Comparison of ENCODE assay signal across 8 cellular contexts in the genomic region with DNA sequence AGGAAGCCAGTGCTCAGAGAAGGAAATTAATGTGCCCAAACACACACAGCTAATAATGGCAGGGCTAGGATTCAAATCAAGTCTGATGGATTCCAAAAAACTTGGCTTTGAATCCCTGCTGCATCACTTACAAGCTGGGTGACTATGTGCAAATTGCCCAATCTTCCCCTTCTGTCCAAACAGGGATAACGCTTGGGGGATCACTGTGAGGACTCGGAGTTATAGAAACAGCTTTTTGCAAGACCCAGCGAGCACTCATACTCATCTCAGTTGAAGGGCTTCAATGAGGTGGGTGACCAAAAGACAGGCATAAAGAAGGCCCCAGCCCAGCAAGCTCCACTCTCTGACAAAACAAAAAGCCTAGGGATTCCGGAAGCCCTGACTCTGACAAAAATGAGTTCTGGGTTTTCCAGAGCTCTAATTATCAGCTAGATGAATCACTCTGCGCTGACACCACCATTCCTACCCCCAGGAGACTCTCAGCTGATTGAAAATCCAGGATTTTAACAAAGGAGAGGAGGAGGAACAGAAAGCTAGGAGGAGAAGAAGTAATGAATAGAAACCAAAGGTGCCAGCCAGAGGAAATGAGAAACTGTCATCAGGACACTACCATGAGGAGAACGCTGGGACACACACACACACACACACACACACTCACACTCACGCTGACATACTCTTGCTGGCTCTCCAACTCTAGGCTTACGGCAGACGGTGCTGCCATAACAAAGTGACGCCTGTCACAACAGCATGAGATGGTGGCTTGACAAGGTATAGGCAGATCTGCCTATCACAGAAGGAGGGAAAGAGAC. TPM values are rescaled to one million over a fixed set of nuclear protein-coding genes. Genes with fewer than 3 reads are reported as not detected.
DNase-seq lines count a peak whose midpoint lies in the region; ATAC-seq, FAIRE-seq and TF ChIP-seq lines count a peak whose summit lies in the region.

No MANE protein-coding gene starts in this region.

- H3K79me2 ChIP-seq in fibroblast of lung (ENCODE audit: control insufficient read depth, insufficient read depth, low read length) = peaks cover 28% of the 10 kb centered on the region

- peak overlapping the region; percentile 70 for H3K9ac ChIP-seq in fibroblast of lung (ENCODE audit: insufficient read depth, low read length)

- no peak for TF ChIP-seq CTCF in fibroblast of lung (conservative IDR thresholded peaks at IDR 0.05 in 1 of 2, IDR thresholded peaks at IDR 0.05 in 1 of 2; ENCODE audit: low read depth in 1 of 2, low read length in 2 of 2)
- TF ChIP-seq CTCF in pancreas (IDR thresholded peaks at IDR 0.05) = no peak

- H3K27me3 ChIP-seq in fibroblast of lung (ENCODE audit: control insufficient read depth, insufficient read depth, low read length) (no peaks in the 10 kb centered on the region), pancreas (no peaks in the 10 kb centered on the region)

- H3K27ac ChIP-seq in fibroblast of lung (ENCODE audit: insufficient read depth, low read length) = peak overlapping the region; percentile 99
- H3K27ac ChIP-seq in pancreas = peak overlapping the region; percentile 93 to 99 (median 97)

- ATAC-seq in pancreas (no peak), GM19351 (IDR thresholded peaks at IDR 0.05; ENCODE audit: unreplicated experiment) (no peak)

- H3K36me3 ChIP-seq in fibroblast of lung (ENCODE audit: control insufficient read depth, insufficient read depth, low read length) = peaks cover 5% of the 10 kb centered on the region
- H3K36me3 ChIP-seq in pancreas = no peaks in the 10 kb centered on the region

- H3K4me1 ChIP-seq in fibroblast of lung (ENCODE audit: control insufficient read depth, extremely low read depth, insufficient read depth, low read length) (peaks cover 15% of the 10 kb centered on the region), pancreas (peaks cover 19 to 30% (median 29%) of the 10 kb centered on the region in 3 donors)

- CTCF ChIA-PET in activated naive CD4-positive, alpha-beta T cell treated with anti-CD3 and anti-CD28 coated beads for 36 hours (lab: Charles Lee) = interaction anchor here (0.6 to 1.8 kb wide), 10 partner anchors 10 to 97 kb away, joined by 3 to 22 read pairs (median 6); a partner anchor contains a TSS

- H3K27me3 Mint-ChIP-seq in activated naive CD4-positive, alpha-beta T cell treated with anti-CD3 and anti-CD28 coated beads for 36 hours (ENCODE audit: low read depth) = no peaks in the 10 kb centered on the region

- H3K9me3 ChIP-seq in fibroblast of lung (ENCODE audit: control insufficient read depth, insufficient read depth, low read depth, low read length) = no peaks in the 10 kb centered on the region
- H3K9me3 ChIP-seq in pancreas = no peaks in the 10 kb centered on the region

- H3K36me3 Mint-ChIP-seq in activated naive CD4-positive, alpha-beta T cell treated with anti-CD3 and anti-CD28 coated beads for 36 hours (ENCODE audit: low read depth) = peaks cover 13% of the 10 kb centered on the region

- H2AFZ ChIP-seq in fibroblast of lung (ENCODE audit: low read length) = peak overlapping the region; percentile 50

- H3K4me3 ChIP-seq in fibroblast of lung (replicated peaks in 1 of 4; ENCODE audit: control extremely low read depth in 1 of 4, insufficient read depth in 1 of 4, low read depth in 3 of 4, low read length in 4 of 4) = peak overlapping the region in 3 of 4 experiments; percentile 16 to 87 (median 69)
- H3K4me3 ChIP-seq in pancreas = peak overlapping the region in 2 of 4 donors; percentile 86 to 99

- intact Hi-C loops in activated naive CD4-positive, alpha-beta T cell treated with anti-CD3 and anti-CD28 coated beads for 36 hours (cut with micrococcal nuclease) = loop anchor here (2.0 to 5.0 kb wide), 4 partner anchors 70 to 455 kb away; a partner anchor contains a TSS
- intact Hi-C loops in pancreas (cut with DNase I) = no loop called here

- H3K4me3 Mint-ChIP-seq in activated naive CD4-positive, alpha-beta T cell treated with anti-CD3 and anti-CD28 coated beads for 36 hours = peak overlapping the region; percentile 92

- H4K20me1 ChIP-seq in fibroblast of lung (ENCODE audit: control insufficient read depth, extremely low read depth, insufficient read depth, low read length) = no peaks in the 10 kb centered on the region

- H3K9me3 Mint-ChIP-seq in activated naive CD4-positive, alpha-beta T cell treated with anti-CD3 and anti-CD28 coated beads for 36 hours = no peaks in the 10 kb centered on the region

- 75 to 81% methylated on average over 10 of the region's 10 CpGs for WGBS in pancreas, 2 donors

- no peak for FAIRE-seq in pancreas (lab: Jason Lieb, UNC)

- peaks cover 43% of the 10 kb centered on the region for H3K4me1 Mint-ChIP-seq in activated naive CD4-positive, alpha-beta T cell treated with anti-CD3 and anti-CD28 coated beads for 36 hours (ENCODE audit: low read depth)

- peak overlapping the region; percentile 99 for H3K27ac Mint-ChIP-seq in activated naive CD4-positive, alpha-beta T cell treated with anti-CD3 and anti-CD28 coated beads for 36 hours

- peak overlapping the region; percentile 90 for H3K4me2 ChIP-seq in fibroblast of lung (ENCODE audit: extremely low read depth, insufficient read depth, low read length)

- peak; percentile 54 for DNase-seq in activated naive CD4-positive, alpha-beta T cell treated with anti-CD3 and anti-CD28 coated beads for 36 hours
- no peak for DNase-seq in activated naive CD4-positive, alpha-beta T cell treated with anti-CD3 and anti-CD28 coated beads, Interleukin-2, amount 50 U/mL, for 16 hours
- DNase-seq in T1000 (lab: John Stamatoyannopoulos, UW) (peak; percentile 15), fibroblast of lung (ENCODE audit: low read depth in 2 of 2) (peak; percentile 84 to 89), pancreas (peak in 1 of 6 donors; percentile 17), NCI-H1105 treated with DMSO at 0.1 percent for 48 hours (lab: John Stamatoyannopoulos, UW) (no peak), NCI-H1930 (lab: John Stamatoyannopoulos, UW) (no peak)

RNA-seq across cellular contexts. Expression of a gene that starts 1.6 kb away (rescaled TPM):
- total RNA-seq in activated naive CD4-positive, alpha-beta T cell treated with anti-CD3 and anti-CD28 coated beads for 36 hours = 10 to 100 TPM; 39.6 to 40.6 TPM
- 10.5 and 14.2 TPM in 2 replicates for total RNA-seq in fibroblast of lung
- polyA plus RNA-seq in fibroblast of lung = 15.1 and 15.4 TPM in 2 replicates
- polyA plus RNA-seq in fibroblast of lung (2012) = 15.0 and 16.4 TPM in 2 replicates
- polyA minus RNA-seq in fibroblast of lung (ENCODE audit: low replicate concordance) = 22.0 and 28.6 TPM in 2 replicates
- total RNA-seq in pancreas = 10 to 100 TPM; 32.9 to 68.1 (median 40.8) TPM
- 10 to 100 TPM; 21.2 to 26.2 TPM for polyA plus RNA-seq in pancreas

RNA-seq across cellular contexts. Expression of a gene that starts 10.4 kb away (rescaled TPM):
- total RNA-seq in activated naive CD4-positive, alpha-beta T cell treated with anti-CD3 and anti-CD28 coated beads for 36 hours = 10 to 100 TPM; 33.5 to 36.5 TPM
- total RNA-seq in fibroblast of lung = 13.9 and 19.2 TPM in 2 replicates
- polyA plus RNA-seq in fibroblast of lung = 33.5 and 49.1 TPM in 2 replicates
- polyA plus RNA-seq in fibroblast of lung (2012) = 42.8 and 74.8 TPM in 2 replicates
- polyA minus RNA-seq in fibroblast of lung (ENCODE audit: low replicate concordance) = 41.9 and 79.5 TPM in 2 replicates
- total RNA-seq in pancreas = 10 to 100 TPM in 5 of 6 donors, 1 to 10 TPM in 1; 9.5 to 16.4 (median 13.5) TPM
- 10 to 100 TPM; 21.4 to 26.9 TPM for polyA plus RNA-seq in pancreas

Comparison
In these comparisons a context has a peak if more than half of its experiments do, and no peak if none do; other contexts are left out.
1. DNase-seq: peak in activated naive CD4-positive, alpha-beta T cell treated with anti-CD3 and anti-CD28 coated beads for 36 hours (single experiment), T1000 (single experiment) and fibroblast of lung (2 of 2); none in activated naive CD4-positive, alpha-beta T cell treated with anti-CD3 and anti-CD28 coated beads, Interleukin-2, amount 50 U/mL, for 16 hours (single experiment), NCI-H1105 treated with DMSO at 0.1 percent for 48 hours (single experiment) and NCI-H1930 (0 of 2).